26 cellular contexts compared by ENCODE assay signal in genomic region chr3:45819543-45819942, GRCh38. TPM values are rescaled to one million over a fixed set of nuclear protein-coding genes. Genes with fewer than 3 reads are reported as not detected.
A peak's percentile ranks its signal among the peaks of the same experiment; 100 is the strongest.
DNase-seq lines count a peak whose midpoint lies in the region; ATAC-seq and TF ChIP-seq lines count a peak whose summit lies in the region.
"Had no signal": no experiment of that assay in that cellular context is flagged by ENCODE, and none has a peak within 500 bp of the region (broad histone marks: within the 10 kb centered on the region; RNA-seq: fewer than 3 reads in every experiment).

No MANE protein-coding gene starts in this region.

- H3K27me3 ChIP-seq in heart right ventricle = no peaks in the 10 kb centered on the region
- H3K27me3 ChIP-seq: BLaER1 treated with 17β-estradiol and CSF1 and Interleukin-3, amounts not matched to agents 10 nM and 100 nM; tibial nerve had no signal

- DNase-seq in AG20443 (ENCODE audit: low spot score) = peak; percentile 56
- DNase-seq in M059J (ENCODE audit: low read depth) = peak; percentile 16
- DNase-seq in fibroblast of mammary gland (ENCODE audit: low read depth) = peak; percentile 86
- no peak for DNase-seq in sciatic nerve (ENCODE audit: low spot score)
- DNase-seq in erythroblast (lab: John Stamatoyannopoulos, UW) = no peak
- no peak for DNase-seq in heart right ventricle
- DNase-seq: activated CD4-positive, alpha-beta T cell treated with anti-CD3 and anti-CD28 coated beads for 36 hours; activated gamma-delta T cell treated with Interleukin-2 at 50 U/mL for 16 hours; activated naive CD8-positive, alpha-beta T cell treated with anti-CD3 and anti-CD28 coated beads, Interleukin-2, amount 50 U/mL, for 24 hours; GF-D8; naive thymus-derived CD4-positive, alpha-beta T cell; NCI-H1694; NCI-H2171; NCI-H524 treated with DMSO at 0.1 percent for 48 hours; NK-92 treated with Interleukin-12 subunit alpha and Interleukin-12 subunit beta, amount 100 ng/mL, for 24 hours; SHP77 treated with DMSO at 0.1 percent for 48 hours; stimulated activated naive CD8-positive, alpha-beta T cell treated with anti-CD3 and anti-CD28 coated beads, Interleukin-15, amount 100 ng/mL, for 72 hours had no signal

- peaks cover 0 to 9% (median 0%) of the 10 kb centered on the region in 11 donors for H3K9me3 ChIP-seq in heart right ventricle

- H3K27ac ChIP-seq in heart right ventricle = no peak overlapping the region
- H3K27ac ChIP-seq: BLaER1 treated with 17β-estradiol and CSF1 and Interleukin-3, amounts not matched to agents 10 nM and 100 nM; KMS-11 had no signal

- no peak for TF ChIP-seq POLR2A in erythroblast (IDR thresholded peaks at IDR 0.05; ENCODE audit: low read length)

- ATAC-seq in sciatic nerve = peak; percentile 36
- no peak for ATAC-seq in heart right ventricle
- ATAC-seq in GM18907 (IDR thresholded peaks at IDR 0.05; ENCODE audit: unreplicated experiment) = no peak
- ATAC-seq in GM18861 (IDR thresholded peaks at IDR 0.05; ENCODE audit: unreplicated experiment) = no peak
- ATAC-seq: activated CD4-positive, alpha-beta T cell treated with anti-CD3 and anti-CD28 coated beads for 36 hours; activated naive CD8-positive, alpha-beta T cell treated with anti-CD3 and anti-CD28 coated beads, Interleukin-2, amount 50 U/mL, for 24 hours; naive thymus-derived CD4-positive, alpha-beta T cell; stimulated activated naive CD8-positive, alpha-beta T cell treated with anti-CD3 and anti-CD28 coated beads, Interleukin-15, amount 100 ng/mL, for 72 hours had no signal

- peaks cover 0 to 35% (median 19%) of the 10 kb centered on the region in 9 donors for H3K4me1 ChIP-seq in heart right ventricle

- peaks cover 0 to 47% (median 11%) of the 10 kb centered on the region in 9 donors for H3K36me3 ChIP-seq in heart right ventricle

- 87 to 90% methylated on average over 2 of the region's 2 CpGs for WGBS in heart right ventricle, 2 donors

- intact Hi-C loops in sciatic nerve (cut with DNase I) (no loop called here), heart right ventricle (cut with DNase I) (loop anchor here in 1 of 10 donors (5.0 kb wide), 1 partner anchor 57 kb away; no protein-coding TSS in a partner anchor)

- H3K4me3 ChIP-seq in fibroblast of mammary gland (ENCODE audit: control insufficient read depth, low read depth, low read length) (no peak overlapping the region), heart right ventricle (no peak overlapping the region)
- H3K4me3 ChIP-seq: BLaER1 treated with 17β-estradiol and CSF1 and Interleukin-3, amounts not matched to agents 10 nM and 100 nM; tibial nerve had no signal

- TF ChIP-seq CTCF in fibroblast of mammary gland (conservative IDR thresholded peaks at IDR 0.05; ENCODE audit: control insufficient read depth, insufficient read depth, low read depth, low read length) (no peak), heart right ventricle (IDR thresholded peaks at IDR 0.05) (no peak)

RNA-seq across cellular contexts. Expression of gene LZTFL1, which starts 22.4 kb away (rescaled TPM):
- 15.9 and 18.0 TPM in 2 replicates for total RNA-seq in M059J (2014; rRNA removed; shearing (Covaris generic))
- total RNA-seq in sciatic nerve (14.0 TPM), heart right ventricle (10 to 100 TPM in 3 of 10 donors, 1 to 10 TPM in 7; 6.0 to 12.2 (median 8.7) TPM)
- 1 to 10 TPM; 2.6 to 6.6 TPM for polyA plus RNA-seq in heart right ventricle

RNA-seq across cellular contexts. Expression of gene SLC6A20, which starts 23.2 kb away (rescaled TPM):
- 0.02 and 1.7 TPM in 2 replicates for total RNA-seq in M059J (2014; rRNA removed; shearing (Covaris generic))
- total RNA-seq in sciatic nerve (8.2 TPM), heart right ventricle (under 1 TPM in 1 of 10 donors, not detected in 9; 0.09 TPM)
- polyA plus RNA-seq in heart right ventricle = under 1 TPM in 1 of 2 donors, not detected in 1; 0.06 TPM
- total RNA-seq: A673; activated CD4-positive, alpha-beta T cell treated with anti-CD3 and anti-CD28 coated beads for 36 hours; dermis microvascular lymphatic vessel endothelial cell; mesothelial cell of epicardium; naive thymus-derived CD4-positive, alpha-beta T cell; pulmonary artery endothelial cell had no signal
- polyA plus RNA-seq: naive thymus-derived CD4-positive, alpha-beta T cell had no signal

Comparison
In these comparisons a context has a peak if more than half of its experiments do, and no peak if none do; other contexts are left out.
1. DNase-seq: peak in AG20443 (single experiment), M059J (single experiment) and fibroblast of mammary gland (single experiment); none in sciatic nerve (single experiment), erythroblast (0 of 2) and heart right ventricle (0 of 2).